Comparison of ENCODE assay signal across 31 cellular contexts in the genomic region with DNA sequence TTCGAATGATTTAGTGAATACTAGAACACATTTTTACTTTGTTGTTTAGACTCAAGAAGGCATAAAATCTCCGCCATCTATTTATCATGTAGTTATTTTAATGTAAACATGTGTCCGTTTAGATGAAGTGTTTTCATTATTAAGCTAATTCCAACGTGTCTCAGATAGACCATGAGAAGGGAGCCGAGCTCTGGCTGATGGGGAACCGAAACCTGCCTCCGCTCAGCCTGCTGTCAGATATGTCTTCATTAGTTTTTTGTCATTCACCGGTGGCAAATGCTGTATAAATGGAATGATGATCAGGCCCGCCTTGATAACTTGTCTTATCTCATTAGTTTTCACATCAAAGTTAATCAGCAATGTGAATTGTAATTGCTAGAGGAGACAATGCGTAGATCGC.
"Had no signal": no experiment of that assay in that cellular context is flagged by ENCODE, and none has a peak within 500 bp of the region (broad histone marks: within the 10 kb centered on the region; RNA-seq: fewer than 3 reads in every experiment).

No MANE protein-coding gene starts in this region.

- H3K27ac Mint-ChIP-seq: activated CD4-positive, alpha-beta memory T cell treated with anti-CD3 and anti-CD28 coated beads for 36 hours; activated CD4-positive, alpha-beta T cell treated with anti-CD3 and anti-CD28 coated beads, Interleukin-2, amount 10 ng/mL, durations not matched to agents 24 days and 14 days; activated naive CD4-positive, alpha-beta T cell treated with anti-CD3 and anti-CD28 coated beads for 36 hours; activated naive CD8-positive, alpha-beta T cell treated with anti-CD3 and anti-CD28 coated beads for 36 hours; activated T-helper 1 cell treated with anti-CD3 and anti-CD28 coated beads, Interleukin-12 subunit alpha, Interleukin-12 subunit beta, Interleukin-2, Interleukin-4 antibody, amounts not matched to agents 30 ng/mL and 10 ng/mL and 1 ng/mL, durations not matched to agents 14 hours and 24 hours and 36 hours; effector memory CD8-positive, alpha-beta T cell; immature natural killer cell; nephron; progenitor cell of endocrine pancreas; stimulated activated effector memory CD8-positive, alpha-beta T cell treated with anti-CD3 and anti-CD28 coated beads, Interleukin-12 subunit alpha, Interleukin-12 subunit beta, amount 100 ng/mL, for 72 hours; stimulated activated naive CD8-positive, alpha-beta T cell treated with anti-CD3 and anti-CD28 coated beads, Interleukin-15, Interleukin-2, amounts not matched to agents 100 ng/mL and 50 ng/mL, for 24 hours had no signal

- H3K27me3 Mint-ChIP-seq: activated CD4-positive, alpha-beta T cell treated with anti-CD3 and anti-CD28 coated beads, Interleukin-2, amount 10 ng/mL, durations not matched to agents 24 days and 14 days had no signal

- H3K36me3 Mint-ChIP-seq: activated CD4-positive, alpha-beta memory T cell treated with anti-CD3 and anti-CD28 coated beads for 36 hours; activated naive CD8-positive, alpha-beta T cell treated with anti-CD3 and anti-CD28 coated beads for 36 hours; immature natural killer cell; stimulated activated effector memory CD8-positive, alpha-beta T cell treated with anti-CD3 and anti-CD28 coated beads, Interleukin-12 subunit alpha, Interleukin-12 subunit beta, amount 100 ng/mL, for 72 hours had no signal

- DNase-seq: activated CD4-positive, alpha-beta memory T cell treated with anti-CD3 and anti-CD28 coated beads for 36 hours; activated CD4-positive, alpha-beta T cell treated with anti-CD3 and anti-CD28 coated beads, Interleukin-2, amount 10 ng/mL, durations not matched to agents 24 days and 14 days; activated CD4-positive, CD25-positive, alpha-beta regulatory T cell treated with anti-CD3 and anti-CD28 coated beads, Interleukin-2, amount 50 U/mL, for 72 hours; activated CD8-positive, alpha-beta memory T cell treated with anti-CD3 and anti-CD28 coated beads, Interleukin-2, amount 50 U/mL, for 4 hours; activated effector memory CD4-positive, alpha-beta T cell treated with anti-CD3 and anti-CD28 coated beads, Interleukin-2, amount 50 U/mL, for 16 hours; activated naive CD4-positive, alpha-beta T cell treated with anti-CD3 and anti-CD28 coated beads for 36 hours; activated naive CD8-positive, alpha-beta T cell treated with anti-CD3 and anti-CD28 coated beads for 36 hours; activated T-cell treated with anti-CD3 and anti-CD28 coated beads, Interleukin-2, amount 50 U/mL, for 1 hour; adrenal gland; aorta; body of pancreas; cerebellar nuclear complex; colonic mucosa; effector memory CD8-positive, alpha-beta T cell; erythroblast; head of caudate nucleus; hippocampal formation; immature natural killer cell; kidney; left colon; mammary epithelial cell; sigmoid colon; small intestine; stimulated activated CD4-positive, alpha-beta T cell treated with anti-CD3 and anti-CD28 coated beads, Interleukin-4, amount 100 ng/mL, for 24 hours; upper lobe of left lung; WERI-Rb-1 had no signal

- H3K4me1 Mint-ChIP-seq: activated CD4-positive, alpha-beta T cell treated with anti-CD3 and anti-CD28 coated beads, Interleukin-2, amount 10 ng/mL, durations not matched to agents 24 days and 14 days; activated naive CD8-positive, alpha-beta T cell treated with anti-CD3 and anti-CD28 coated beads for 36 hours; immature natural killer cell; nephron; stimulated activated effector memory CD8-positive, alpha-beta T cell treated with anti-CD3 and anti-CD28 coated beads, Interleukin-12 subunit alpha, Interleukin-12 subunit beta, amount 100 ng/mL, for 72 hours had no signal

- H3K4me3 Mint-ChIP-seq: activated CD4-positive, alpha-beta memory T cell treated with anti-CD3 and anti-CD28 coated beads for 36 hours; activated CD4-positive, alpha-beta T cell treated with anti-CD3 and anti-CD28 coated beads, Interleukin-2, amount 10 ng/mL, durations not matched to agents 24 days and 14 days; activated naive CD4-positive, alpha-beta T cell treated with anti-CD3 and anti-CD28 coated beads for 36 hours; activated naive CD8-positive, alpha-beta T cell treated with anti-CD3 and anti-CD28 coated beads for 36 hours; activated T-helper 1 cell treated with anti-CD3 and anti-CD28 coated beads, Interleukin-12 subunit alpha, Interleukin-12 subunit beta, Interleukin-2, Interleukin-4 antibody, amounts not matched to agents 30 ng/mL and 10 ng/mL and 1 ng/mL, durations not matched to agents 14 hours and 24 hours and 36 hours; effector memory CD8-positive, alpha-beta T cell; immature natural killer cell; nephron; stimulated activated effector memory CD8-positive, alpha-beta T cell treated with anti-CD3 and anti-CD28 coated beads, Interleukin-12 subunit alpha, Interleukin-12 subunit beta, amount 100 ng/mL, for 72 hours; stimulated activated naive CD8-positive, alpha-beta T cell treated with anti-CD3 and anti-CD28 coated beads, Interleukin-15, Interleukin-2, amounts not matched to agents 100 ng/mL and 50 ng/mL, for 24 hours had no signal

- H3K9me3 Mint-ChIP-seq: activated CD4-positive, alpha-beta memory T cell treated with anti-CD3 and anti-CD28 coated beads for 36 hours; activated CD4-positive, alpha-beta T cell treated with anti-CD3 and anti-CD28 coated beads, Interleukin-2, amount 10 ng/mL, durations not matched to agents 24 days and 14 days; activated naive CD4-positive, alpha-beta T cell treated with anti-CD3 and anti-CD28 coated beads for 36 hours; activated naive CD8-positive, alpha-beta T cell treated with anti-CD3 and anti-CD28 coated beads for 36 hours; activated T-helper 1 cell treated with anti-CD3 and anti-CD28 coated beads, Interleukin-12 subunit alpha, Interleukin-12 subunit beta, Interleukin-2, Interleukin-4 antibody, amounts not matched to agents 30 ng/mL and 10 ng/mL and 1 ng/mL, durations not matched to agents 14 hours and 24 hours and 36 hours; effector memory CD8-positive, alpha-beta T cell; stimulated activated effector memory CD8-positive, alpha-beta T cell treated with anti-CD3 and anti-CD28 coated beads, Interleukin-12 subunit alpha, Interleukin-12 subunit beta, amount 100 ng/mL, for 72 hours; stimulated activated naive CD8-positive, alpha-beta T cell treated with anti-CD3 and anti-CD28 coated beads, Interleukin-15, Interleukin-2, amounts not matched to agents 100 ng/mL and 50 ng/mL, for 24 hours had no signal

- FAIRE-seq: kidney, small intestine had no signal
